In genomic region chr16:9578459-9578858, GRCh38 we compare ENCODE assay signal across 20 cellular contexts.
DNase-seq lines count a peak whose midpoint lies in the region; ATAC-seq, FAIRE-seq and TF ChIP-seq lines count a peak whose summit lies in the region.
"Had no signal": no experiment of that assay in that cellular context is flagged by ENCODE, and none has a peak within 500 bp of the region (broad histone marks: within the 10 kb centered on the region; RNA-seq: fewer than 3 reads in every experiment).

No MANE protein-coding gene starts in this region.

- peaks cover 10% of the 10 kb centered on the region for H3K9me3 ChIP-seq in mammary epithelial cell (replicated peaks; ENCODE audit: insufficient read depth, low read length)
- H3K9me3 ChIP-seq in breast epithelium, result no peaks in the 10 kb centered on the region
- no peaks in the 10 kb centered on the region for H3K9me3 ChIP-seq in K562 (replicated peaks; ENCODE audit: control insufficient read depth, insufficient read depth, low read depth, low read length)
- H3K9me3 ChIP-seq: A549, Caco-2, HAP-1 had no signal

- H2AFZ ChIP-seq in mammary epithelial cell (ENCODE audit: low read depth, low read length) (no peak overlapping the region), K562 (ENCODE audit: low read depth, low read length) (no peak overlapping the region)

- H3K79me2 ChIP-seq in mammary epithelial cell (ENCODE audit: insufficient read depth, low read length) (no peaks in the 10 kb centered on the region), K562 (ENCODE audit: control insufficient read depth, insufficient read depth, low read length) (no peaks in the 10 kb centered on the region)

- no peaks in the 10 kb centered on the region for H3K27me3 ChIP-seq in mammary epithelial cell (ENCODE audit: insufficient read depth, low read length)
- no peaks in the 10 kb centered on the region for H3K27me3 ChIP-seq in breast epithelium
- H3K27me3 ChIP-seq in K562 (ENCODE audit: control insufficient read depth in 2 of 2, insufficient read depth in 2 of 2, low read length in 2 of 2), result peaks cover 6 to 16% of the 10 kb centered on the region in 2 experiments; a peak in 4 of 5 replicates

- no peak overlapping the region for H3K27ac ChIP-seq in mammary epithelial cell (ENCODE audit: insufficient read depth, low read depth, low read length)
- no peak overlapping the region for H3K27ac ChIP-seq in breast epithelium
- no peak overlapping the region for H3K27ac ChIP-seq in K562 (ENCODE audit: extremely low read depth, low read depth, low read length)
- H3K27ac ChIP-seq: 22Rv1, A549, C4-2B had no signal

- intact Hi-C loops in mammary epithelial cell (cut with micrococcal nuclease), result no loop called here
- intact Hi-C loops in breast epithelium (cut with DNase I; ENCODE audit: low total_unique reads), result loop anchor here (10.0 kb wide), 1 partner anchor 1854 kb away; no protein-coding TSS in a partner anchor
- intact Hi-C loops in K562 (cut with micrococcal nuclease), result no loop called here

- H3K4me1 ChIP-seq in mammary epithelial cell (ENCODE audit: insufficient read depth, low read length), result no peaks in the 10 kb centered on the region
- no peaks in the 10 kb centered on the region for H3K4me1 ChIP-seq in breast epithelium
- no peaks in the 10 kb centered on the region for H3K4me1 ChIP-seq in K562 (replicated peaks in 1 of 2; ENCODE audit: control insufficient read depth in 2 of 2, insufficient read depth in 2 of 2, low read length in 2 of 2)
- H3K4me1 ChIP-seq: A549, Caco-2, HAP-1 had no signal

- TF ChIP-seq CTCF in mammary epithelial cell (conservative IDR thresholded peaks at IDR 0.05 in 1 of 2, IDR thresholded peaks at IDR 0.05 in 1 of 2; ENCODE audit: extremely low read depth in 1 of 2, insufficient read depth in 1 of 2, low read depth in 1 of 2, low read length in 2 of 2) (no peak), breast epithelium (IDR thresholded peaks at IDR 0.05) (no peak), K562 (IDR thresholded peaks at IDR 0.05 in 2 of 3, conservative IDR thresholded peaks at IDR 0.05 in 1 of 3; ENCODE audit: insufficient read depth in 2 of 3, low read depth in 1 of 3, low read length in 3 of 3) (no peak)

- ATAC-seq in K562 (peak; percentile 68), HG02973 (IDR thresholded peaks at IDR 0.05; ENCODE audit: unreplicated experiment) (no peak), HG03439 (IDR thresholded peaks at IDR 0.05; ENCODE audit: unreplicated experiment) (no peak)
- ATAC-seq: A549, GM12878, HepG2 had no signal

- H3K4me2 ChIP-seq in mammary epithelial cell (ENCODE audit: insufficient read depth, low read depth, low read length) (no peak overlapping the region), K562 (ENCODE audit: insufficient read depth, low read length) (no peak overlapping the region)
- H3K4me2 ChIP-seq: A549 had no signal

- DNase-seq in mammary epithelial cell (peak; percentile 5), breast epithelium (ENCODE audit: low spot score in 2 of 2) (no peak), K562 (ENCODE audit: extremely low read depth in 1 of 4, low spot score in 3 of 4) (peak in 1 of 4 experiments; percentile 12), kidney tubule cell (ENCODE audit: low spot score) (peak; percentile 24), HEK293T (ENCODE audit: extremely low spot score) (no peak)
- DNase-seq: AML-193; Caco-2; CD4-positive, alpha-beta T cell; DMS153; DMS79; GF-D8 had no signal

- TF ChIP-seq EP300 in K562 (IDR thresholded peaks at IDR 0.05; ENCODE audit: low read length), result no peak

- no peak overlapping the region for H3K9ac ChIP-seq in mammary epithelial cell (ENCODE audit: insufficient read depth, low read length)
- no peak overlapping the region for H3K9ac ChIP-seq in K562 (ENCODE audit: insufficient read depth in 1 of 2, low read depth in 2 of 2, low read length in 2 of 2)

- BruUV-seq in mammary epithelial cell (replicated peaks; lab: Mats Ljungman, UMichigan) (no TSS peak), K562 (replicated peaks; lab: Mats Ljungman, UMichigan) (no TSS peak)

- H3K36me3 ChIP-seq in mammary epithelial cell (ENCODE audit: insufficient read depth, low read length) (no peaks in the 10 kb centered on the region), breast epithelium (no peaks in the 10 kb centered on the region), K562 (ENCODE audit: control insufficient read depth, insufficient read depth, low read length) (no peaks in the 10 kb centered on the region)
- H3K36me3 ChIP-seq: HAP-1 had no signal

- no peaks in the 10 kb centered on the region for H3K9me1 ChIP-seq in K562 (ENCODE audit: control insufficient read depth, insufficient read depth, low read length)

- POLR2A ChIA-PET in K562 (lab: Yijun Ruan, JAX), result interaction anchor here (0.8 kb wide), 2 partner anchors 15 to 33 kb away, joined by 3 to 6 read pairs; no protein-coding TSS in a partner anchor
- POLR2A ChIA-PET in HEK293T (lab: Yijun Ruan, JAX), result no interaction called here

- in situ Hi-C loops in mammary epithelial cell (cut with MboI; ENCODE audit: low sequenced_read_pairs in 2 of 2), result no loop called here
- in situ Hi-C loops in K562 (cut with MboI), result no loop called here

- TF ChIP-seq POLR2A in breast epithelium (IDR thresholded peaks at IDR 0.05), result no peak
- no peak for TF ChIP-seq POLR2A in K562 (conservative IDR thresholded peaks at IDR 0.05)

- peak; percentile 52 for FAIRE-seq in K562 (lab: Jason Lieb, UNC)
- FAIRE-seq: A549, GM12878, H1, HepG2 had no signal

- no peaks in the 10 kb centered on the region for H4K20me1 ChIP-seq in mammary epithelial cell (ENCODE audit: insufficient read depth, low read length)
- H4K20me1 ChIP-seq in K562 (replicated peaks; ENCODE audit: control insufficient read depth, insufficient read depth, low read length), result no peaks in the 10 kb centered on the region

- dilution Hi-C loops in mammary epithelial cell (cut with HindIII; ENCODE audit: low sequenced_read_pairs), result no loop called here

- no peak for TF ChIP-seq RAD21 in K562 (CRISPR knock-in tag; conservative IDR thresholded peaks at IDR 0.05 in 1 of 2, IDR thresholded peaks at IDR 0.05 in 1 of 2)

- 53% methylated on average over 7 of the region's 7 CpGs for WGBS in mammary epithelial cell (ENCODE audit: low coverage, missing lambda C conversion rate)
- WGBS in K562 (ENCODE audit: insufficient coverage, low coverage, missing lambda C conversion rate), result 0% methylated on average over 7 of the region's 7 CpGs

- CTCF ChIA-PET in mammary epithelial cell (lab: Charles Lee; ENCODE audit: low non-redundant PET), result no interaction called here
- CTCF ChIA-PET in K562 (lab: Yijun Ruan, JAX; ENCODE audit: low intra/inter-chr PET ratio), result no interaction called here
- CTCF ChIA-PET in HEK293T (lab: Yijun Ruan, JAX), result no interaction called here

- H3K4me3 ChIP-seq in mammary epithelial cell (replicated peaks in 1 of 3; ENCODE audit: insufficient read depth in 1 of 3, low read depth in 2 of 3, low read length in 3 of 3) (no peak overlapping the region), breast epithelium (no peak overlapping the region), K562 (no peak overlapping the region)
- H3K4me3 ChIP-seq: A549, GM12878, HAP-1 had no signal

TF ChIP-seq in K562, 482 proteins besides CTCF, POLR2A, EP300 and RAD21 (continues in another document):
- TF ChIP-seq FOSL1 (tag; conservative IDR thresholded peaks at IDR 0.05), result peak; percentile 44; the same call in 1 of the 2 replicates
- peak; percentile 52; the same call in 1 of the 2 replicates for TF ChIP-seq C11orf30 (IDR thresholded peaks at IDR 0.05; ENCODE audit: low read depth)
- TF ChIP-seq HDAC2 (IDR thresholded peaks at IDR 0.05), result no peak
- no peak for TF ChIP-seq ZFP36 (IDR thresholded peaks at IDR 0.05; ENCODE audit: low read depth, low read length, partially characterized antibody)
- no peak for TF ChIP-seq SMARCA4 (IDR thresholded peaks at IDR 0.05)
- 0 out of 2 replicates have a peak, but pooled peaks have one; percentile 20 for TF ChIP-seq ZNF316 (IDR thresholded peaks at IDR 0.05)
- TF ChIP-seq NFE2 (IDR thresholded peaks at IDR 0.05; ENCODE audit: low read depth), result peak; percentile 64
- no peak for TF ChIP-seq SIX5 (IDR thresholded peaks at IDR 0.05; ENCODE audit: borderline replicate concordance in 1 of 2, insufficient read depth in 1 of 2, low read depth in 1 of 2, low read length in 2 of 2)
- no peak for TF ChIP-seq CEBPG (CRISPR knock-in tag; IDR thresholded peaks at IDR 0.05)
- no peak for TF ChIP-seq CEBPG (tag; conservative IDR thresholded peaks at IDR 0.05 in 1 of 2, IDR thresholded peaks at IDR 0.05 in 1 of 2)
- no peak for TF ChIP-seq YBX1 (IDR thresholded peaks at IDR 0.05)
- TF ChIP-seq BHLHE40 (IDR thresholded peaks at IDR 0.05; ENCODE audit: low read length), result peak; percentile 85
- no peak for TF ChIP-seq MAX (CRISPR knock-in tag; IDR thresholded peaks at IDR 0.05)
- no peak for TF ChIP-seq PTTG1 (tag; IDR thresholded peaks at IDR 0.05; ENCODE audit: low read depth)

TF ChIP-seq in HEK293T, 16 proteins besides CTCF, POLR2A, EP300 and RAD21:
- TF ChIP-seq FOXA1 (IDR thresholded peaks at IDR 0.05), result no peak
- TF ChIP-seq SUZ12 (IDR thresholded peaks at IDR 0.05), result no peak
- no peak for TF ChIP-seq BHLHE40 (IDR thresholded peaks at IDR 0.05; ENCODE audit: borderline replicate concordance)
- no peak for TF ChIP-seq FOXM1 (IDR thresholded peaks at IDR 0.05; ENCODE audit: borderline replicate concordance)
- no peak for TF ChIP-seq ZNF384 (IDR thresholded peaks at IDR 0.05)
- TF ChIP-seq ELF4 (IDR thresholded peaks at IDR 0.05), result no peak
- no peak for TF ChIP-seq NFRKB (IDR thresholded peaks at IDR 0.05)
- TF ChIP-seq TARDBP (IDR thresholded peaks at IDR 0.05), result no peak
- TF ChIP-seq ARNT (IDR thresholded peaks at IDR 0.05), result no peak
- TF ChIP-seq FOXK2 (IDR thresholded peaks at IDR 0.05), result no peak
- no peak for TF ChIP-seq PKNOX1 (IDR thresholded peaks at IDR 0.05)
- TF ChIP-seq L3MBTL2 (conservative IDR thresholded peaks at IDR 0.05), result no peak
- TF ChIP-seq SP1 (IDR thresholded peaks at IDR 0.05), result no peak

Comparison
In these comparisons a context has a peak if more than half of its experiments do, and no peak if none do; other contexts are left out.
1. DNase-seq: peak in mammary epithelial cell (single experiment) and kidney tubule cell (single experiment); none in breast epithelium (0 of 2) and HEK293T (single experiment).